10 cellular contexts compared by ENCODE assay signal in the genomic region with DNA sequence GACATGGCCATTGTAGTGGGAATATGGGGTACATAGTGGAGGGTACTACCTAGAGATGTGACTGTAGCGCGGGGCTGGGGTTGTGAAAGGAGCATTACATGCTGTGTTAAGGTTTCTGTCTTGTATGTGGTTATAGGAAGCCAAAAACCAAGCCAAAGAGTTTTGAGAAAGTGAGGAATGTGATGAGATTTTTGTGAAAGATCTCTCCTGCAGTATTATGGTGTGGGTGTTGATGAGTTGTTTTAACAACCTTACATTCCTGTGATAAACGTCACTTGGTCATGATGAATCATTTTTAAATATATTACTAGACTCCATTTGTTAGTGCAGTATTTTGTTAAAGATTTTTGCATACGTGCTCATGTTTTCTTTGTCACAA. TPM values are rescaled to one million over a fixed set of nuclear protein-coding genes. Genes with fewer than 3 reads are reported as not detected.
A peak's percentile ranks its signal among the peaks of the same experiment; 100 is the strongest.
DNase-seq lines count a peak whose midpoint lies in the region; ATAC-seq, FAIRE-seq and TF ChIP-seq lines count a peak whose summit lies in the region.
"Had no signal": no experiment of that assay in that cellular context is flagged by ENCODE, and none has a peak within 500 bp of the region (broad histone marks: within the 10 kb centered on the region; RNA-seq: fewer than 3 reads in every experiment).

No MANE protein-coding gene starts in this region.

- H3K9me2 ChIP-seq in HCT116 (ENCODE audit: insufficient read depth) = no peaks in the 10 kb centered on the region

- no TSS peak for BruUV-seq in HCT116 (replicated peaks; lab: Mats Ljungman, UMichigan)

- CTCF ChIA-PET in HCT116 (lab: Charles Lee) = no interaction called here

- H3K27me3 Mint-ChIP-seq in astrocyte (ENCODE audit: low read depth, unreplicated experiment) = no peaks in the 10 kb centered on the region

- POLR2A ChIA-PET in HCT116 (lab: Charles Lee) = no interaction called here

- H3K9me3 Mint-ChIP-seq in astrocyte (ENCODE audit: unreplicated experiment) = no peaks in the 10 kb centered on the region

- H3K4me2 ChIP-seq in HCT116 (ENCODE audit: low read length) = peak overlapping the region; percentile 59
- H3K4me2 ChIP-seq in astrocyte (ENCODE audit: low read length) = peak overlapping the region; percentile 80

- peaks cover 10% of the 10 kb centered on the region for H3K36me3 Mint-ChIP-seq in astrocyte (ENCODE audit: low read depth, unreplicated experiment)

- intact Hi-C loops in HCT116 (cut with micrococcal nuclease) = no loop called here

- FAIRE-seq in astrocyte (lab: Jason Lieb, UNC) = peak; percentile 80

- DNase-seq in ACHN (peak; percentile 59), HCT116 (ENCODE audit: low read depth, low spot score) (no peak), astrocyte (ENCODE audit: low read depth) (peak; percentile 90), lung microvascular endothelial cell (ENCODE audit: low read depth in 2 of 2) (peak; percentile 31 to 48), DMS153 (lab: John Stamatoyannopoulos, UW) (no peak), activated gamma-delta T cell treated with Interleukin-2 at 50 U/mL for 16 hours (no peak), epidermal melanocyte (ENCODE audit: insufficient read length, low spot score) (no peak), NCI-H446 treated with DMSO at 0.1 percent for 48 hours (lab: John Stamatoyannopoulos, UW) (no peak)
- DNase-seq: DND-41, hippocampal formation had no signal

- H3K9me3 ChIP-seq in HCT116 (ENCODE audit: control insufficient read depth in 1 of 2, insufficient read depth in 1 of 2, low read depth in 1 of 2, low read length in 2 of 2) = no peaks in the 10 kb centered on the region
- no peaks in the 10 kb centered on the region for H3K9me3 ChIP-seq in astrocyte (ENCODE audit: insufficient read depth, low read depth, low read length)

- H3K4me1 ChIP-seq in HCT116 (ENCODE audit: control insufficient read depth in 1 of 2, insufficient read depth in 2 of 2, low read length in 2 of 2) (peaks cover 9 to 25% of the 10 kb centered on the region in 2 experiments), astrocyte (ENCODE audit: insufficient read depth, low read length) (peaks cover 28% of the 10 kb centered on the region)

- in situ Hi-C loops in ACHN (cut with HindIII; ENCODE audit: low pct_ligation_motif_present, low pct_unique_long_range_greater_than_20kb, low sequenced_read_pairs) = no loop called here

- H2AFZ ChIP-seq in HCT116 (ENCODE audit: low read depth, low read length, poor library complexity, severe bottlenecking) (no peak overlapping the region), astrocyte (ENCODE audit: low read depth, low read length) (no peak overlapping the region)

- peak overlapping the region in 1 of 2 experiments; percentile 12; a peak in 1 of 4 replicates for H3K4me3 ChIP-seq in HCT116 (replicated peaks in 1 of 2; ENCODE audit: low read depth in 1 of 2, low read length in 2 of 2)
- peak overlapping the region; percentile 11 for H3K4me3 ChIP-seq in astrocyte (ENCODE audit: insufficient read depth, low read depth, low read length)

- H3K9ac ChIP-seq in HCT116 (ENCODE audit: low read length) (no peak overlapping the region), astrocyte (ENCODE audit: low read length) (peak overlapping the region; percentile 46)

- H3K27ac ChIP-seq in HCT116 (ENCODE audit: low read depth, low read length) (no peak overlapping the region), astrocyte (ENCODE audit: low read depth, low read length) (peak overlapping the region; percentile 82)

- TF ChIP-seq RAD21 in HCT116 (IDR thresholded peaks at IDR 0.05; ENCODE audit: low read depth) = no peak

- TF ChIP-seq CTCF in HCT116 (IDR thresholded peaks at IDR 0.05 in 2 of 3, conservative IDR thresholded peaks at IDR 0.05 in 1 of 3; ENCODE audit: borderline replicate concordance in 1 of 3, insufficient read depth in 1 of 3, low read depth in 2 of 3, low read length in 2 of 3) (no peak), astrocyte (IDR thresholded peaks at IDR 0.05; ENCODE audit: insufficient read depth, low read depth, low read length) (no peak)

- no peak for TF ChIP-seq POLR2A in HCT116 (IDR thresholded peaks at IDR 0.05; ENCODE audit: borderline replicate concordance, extremely low read depth, insufficient read depth, insufficient read length)

- H3K79me2 ChIP-seq in HCT116 (ENCODE audit: insufficient read depth, low read length) = peaks cover 91% of the 10 kb centered on the region
- peaks cover 99% of the 10 kb centered on the region for H3K79me2 ChIP-seq in astrocyte (ENCODE audit: insufficient read depth, low read length)

- peak; percentile 62; the same call in 1 of the 2 replicates for ATAC-seq in HCT116

- RAD21 ChIA-PET in HCT116 (lab: Charles Lee; ENCODE audit: low non-redundant PET in 1 of 2, low total read pairs in 2 of 2, uncharacterized antibody in 2 of 2, unreplicated experiment in 2 of 2) = no interaction called here

- H3K27me3 ChIP-seq in HCT116 (ENCODE audit: insufficient read depth, low read length) = no peaks in the 10 kb centered on the region
- H3K27me3 ChIP-seq in astrocyte (ENCODE audit: insufficient read depth, low read length) = no peaks in the 10 kb centered on the region

- H4K20me1 ChIP-seq in HCT116 (ENCODE audit: insufficient read depth) (peaks cover 6% of the 10 kb centered on the region; the same call in 1 of the 2 replicates), astrocyte (ENCODE audit: insufficient read depth, low read length) (peaks cover 96% of the 10 kb centered on the region)

- peak overlapping the region; percentile 94 for H3K27ac Mint-ChIP-seq in astrocyte (ENCODE audit: unreplicated experiment)

- H3K36me3 ChIP-seq in HCT116 (ENCODE audit: control insufficient read depth in 1 of 2, insufficient read depth in 2 of 2, low read length in 2 of 2) = no peaks in the 10 kb centered on the region
- H3K36me3 ChIP-seq in astrocyte (ENCODE audit: insufficient read depth, low read length) = no peaks in the 10 kb centered on the region

- H3K4me1 Mint-ChIP-seq in astrocyte (ENCODE audit: low read depth, unreplicated experiment) = peaks cover 37% of the 10 kb centered on the region

- H3K4me3 Mint-ChIP-seq in astrocyte (ENCODE audit: unreplicated experiment) = no peak overlapping the region

TF ChIP-seq in HCT116, 20 proteins besides CTCF, POLR2A, EP300 and RAD21:
- peak; percentile 27; the same call in 1 of the 2 replicates for TF ChIP-seq FOSL1 (IDR thresholded peaks at IDR 0.05; ENCODE audit: low read depth)
- TF ChIP-seq, protein P1, sequence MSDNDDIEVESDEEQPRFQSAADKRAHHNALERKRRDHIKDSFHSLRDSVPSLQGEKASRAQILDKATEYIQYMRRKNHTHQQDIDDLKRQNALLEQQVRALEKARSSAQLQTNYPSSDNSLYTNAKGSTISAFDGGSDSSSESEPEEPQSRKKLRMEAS (IDR thresholded peaks at IDR 0.05) = no peak
- no peak for TF ChIP-seq SP1 (IDR thresholded peaks at IDR 0.05; ENCODE audit: low read depth)

RNA-seq across cellular contexts. Expression of gene ZFAND3, which starts 48.9 kb away (rescaled TPM):
- 47.2 TPM for total RNA-seq in HCT116 (2021; ENCODE audit: unreplicated experiment)
- polyA plus RNA-seq in HCT116 (2012) = 79.3 and 114 TPM in 2 replicates
- 131 and 135 TPM in 2 replicates for total RNA-seq in astrocyte
- 14.4 and 16.5 TPM in 2 replicates for total RNA-seq in lung microvascular endothelial cell

Comparison
In these comparisons a context has a peak if more than half of its experiments do, and no peak if none do; other contexts are left out.
1. DNase-seq: peak in ACHN (single experiment), astrocyte (single experiment) and lung microvascular endothelial cell (2 of 2); none in HCT116 (single experiment), DMS153 (single experiment), activated gamma-delta T cell treated with Interleukin-2 at 50 U/mL for 16 hours (single experiment), epidermal melanocyte (single experiment) and NCI-H446 treated with DMSO at 0.1 percent for 48 hours (single experiment).